In genomic region chr15:71250936-71251468, GRCh38 we compare ENCODE assay signal across 23 cellular contexts.
DNase-seq lines count a peak whose midpoint lies in the region; ATAC-seq, FAIRE-seq and TF ChIP-seq lines count a peak whose summit lies in the region.
"Had no signal": no experiment of that assay in that cellular context is flagged by ENCODE, and none has a peak within 500 bp of the region (broad histone marks: within the 10 kb centered on the region; RNA-seq: fewer than 3 reads in every experiment).

No MANE protein-coding gene starts in this region.

- H3K79me2 ChIP-seq in keratinocyte (ENCODE audit: control insufficient read depth, insufficient read depth, low read length): peaks cover 9% of the 10 kb centered on the region

- no peak for TF ChIP-seq POLR2A in adrenal gland (IDR thresholded peaks at IDR 0.05)

- no peak overlapping the region for H3K9ac ChIP-seq in keratinocyte (ENCODE audit: control insufficient read depth, extremely low read depth, insufficient read depth, low read length)

- H3K4me3 ChIP-seq in adrenal gland (no peak overlapping the region), keratinocyte (ENCODE audit: control insufficient read depth in 2 of 3, extremely low read depth in 1 of 3, insufficient read depth in 2 of 3, low read depth in 1 of 3, low read length in 3 of 3) (no peak overlapping the region)
- H3K4me3 ChIP-seq: body of pancreas, coronary artery, K562, testis had no signal

- no peaks in the 10 kb centered on the region for H4K20me1 ChIP-seq in keratinocyte (ENCODE audit: control insufficient read depth, extremely low read depth, insufficient read depth, low read length)

- H3K9me3 Mint-ChIP-seq in Calu3 (ENCODE audit: low read depth, unreplicated experiment): no peaks in the 10 kb centered on the region
- H3K9me3 Mint-ChIP-seq in activated CD8-positive, alpha-beta memory T cell treated with anti-CD3 and anti-CD28 coated beads, Interleukin-2, amount 10 ng/mL, durations not matched to agents 7 days and 5 days (ENCODE audit: low read depth): no peaks in the 10 kb centered on the region
- H3K9me3 Mint-ChIP-seq: activated naive CD8-positive, alpha-beta T cell treated with anti-CD3 and anti-CD28 coated beads for 36 hours; stimulated activated memory B cell treated with anti-CD40 and anti-IgM and Interleukin-4, amounts not matched to agents 10 μg/mL and 1 μg/mL and 100 μg/mL, for 72 hours had no signal

- intact Hi-C loops in Calu3 (cut with micrococcal nuclease; ENCODE audit: unreplicated experiment) (loop anchor here (2.0 kb wide), 1 partner anchor 28 kb away; no protein-coding TSS in a partner anchor), adrenal gland (cut with DNase I) (no loop called here)

- CTCF ChIA-PET in Calu3 (lab: Charles Lee): interaction anchor here (1.1 to 1.4 kb wide), 2 partner anchors 9 to 87 kb away, joined by 3 to 4 read pairs; no protein-coding TSS in a partner anchor
- CTCF ChIA-PET in activated CD8-positive, alpha-beta memory T cell treated with anti-CD3 and anti-CD28 coated beads, Interleukin-2, amount 10 ng/mL, durations not matched to agents 7 days and 5 days (lab: Charles Lee): no interaction called here

- H3K36me3 Mint-ChIP-seq in Calu3 (ENCODE audit: insufficient read depth, unreplicated experiment): no peaks in the 10 kb centered on the region
- H3K36me3 Mint-ChIP-seq in activated CD8-positive, alpha-beta memory T cell treated with anti-CD3 and anti-CD28 coated beads, Interleukin-2, amount 10 ng/mL, durations not matched to agents 7 days and 5 days: no peaks in the 10 kb centered on the region
- H3K36me3 Mint-ChIP-seq: activated naive CD8-positive, alpha-beta T cell treated with anti-CD3 and anti-CD28 coated beads for 36 hours; CD8-positive, alpha-beta memory T cell; naive B cell; stimulated activated memory B cell treated with anti-CD40 and anti-IgM and Interleukin-4, amounts not matched to agents 10 μg/mL and 1 μg/mL and 100 μg/mL, for 72 hours had no signal

- BruUV-seq in Calu3 (replicated peaks; lab: Mats Ljungman, UMichigan): no TSS peak

- no peak for DNase-seq in Calu3
- no peak for DNase-seq in adrenal gland
- no peak for DNase-seq in keratinocyte (ENCODE audit: low read depth, low spot score)
- no peak for DNase-seq in activated CD8-positive, alpha-beta memory T cell treated with anti-CD3 and anti-CD28 coated beads, Interleukin-2, amount 10 ng/mL, durations not matched to agents 7 days and 5 days
- DNase-seq in stimulated activated CD4-positive, alpha-beta T cell treated with anti-CD3 and anti-CD28 coated beads, Interleukin-1b, Interleukin-23, amount 100 ng/mL, for 48 hours: no peak
- DNase-seq: activated naive CD8-positive, alpha-beta T cell treated with anti-CD3 and anti-CD28 coated beads for 36 hours; body of pancreas; CD8-positive, alpha-beta memory T cell; DMS79; hypothalamus; islet precursor cell; MM.1S; naive B cell; NCI-H187; NCI-H345 had no signal

- no peak overlapping the region for H3K4me3 Mint-ChIP-seq in Calu3 (ENCODE audit: low read depth, unreplicated experiment)
- no peak overlapping the region for H3K4me3 Mint-ChIP-seq in activated CD8-positive, alpha-beta memory T cell treated with anti-CD3 and anti-CD28 coated beads, Interleukin-2, amount 10 ng/mL, durations not matched to agents 7 days and 5 days
- H3K4me3 Mint-ChIP-seq: activated naive CD8-positive, alpha-beta T cell treated with anti-CD3 and anti-CD28 coated beads for 36 hours; CD8-positive, alpha-beta memory T cell; naive B cell; stimulated activated memory B cell treated with anti-CD40 and anti-IgM and Interleukin-4, amounts not matched to agents 10 μg/mL and 1 μg/mL and 100 μg/mL, for 72 hours had no signal

- TF ChIP-seq CTCF in 22Rv1 (IDR thresholded peaks at IDR 0.05) (no peak), Calu3 (IDR thresholded peaks at IDR 0.05; ENCODE audit: unreplicated experiment) (no peak), adrenal gland (IDR thresholded peaks at IDR 0.05) (no peak), keratinocyte (optimal IDR thresholded peaks at IDR 0.05 in 1 of 3, IDR thresholded peaks at IDR 0.05 in 1 of 3, conservative IDR thresholded peaks at IDR 0.05 in 1 of 3; ENCODE audit: extremely low read depth in 1 of 3, insufficient read depth in 2 of 3, low read length in 3 of 3) (no peak)

- dilution Hi-C loops in keratinocyte (cut with MboI; ENCODE audit: extremely low pct_ligation_motif_present, low sequenced_read_pairs): no loop called here

- peak overlapping the region; percentile 90 for H3K27ac ChIP-seq in 22Rv1
- H3K27ac ChIP-seq in adrenal gland: peak overlapping the region in 4 of 5 donors; percentile 42 to 79 (median 58)
- peak overlapping the region; percentile 75 for H3K27ac ChIP-seq in keratinocyte (ENCODE audit: control insufficient read depth, insufficient read depth, low read length)
- H3K27ac ChIP-seq: coronary artery had no signal

- no peaks in the 10 kb centered on the region for H3K27me3 ChIP-seq in adrenal gland
- no peaks in the 10 kb centered on the region for H3K27me3 ChIP-seq in keratinocyte (ENCODE audit: control insufficient read depth, extremely low read depth, insufficient read depth, low read length)
- H3K27me3 ChIP-seq: body of pancreas, testis had no signal

- H3K4me1 ChIP-seq in adrenal gland (replicated peaks in 1 of 2): peaks cover 0 to 30% of the 10 kb centered on the region in 2 donors
- peaks cover 20% of the 10 kb centered on the region for H3K4me1 ChIP-seq in keratinocyte (ENCODE audit: control insufficient read depth, extremely low read depth, insufficient read depth, low read length)

- peaks cover 36% of the 10 kb centered on the region for H3K4me1 Mint-ChIP-seq in Calu3 (ENCODE audit: low read depth, unreplicated experiment)
- H3K4me1 Mint-ChIP-seq in activated CD8-positive, alpha-beta memory T cell treated with anti-CD3 and anti-CD28 coated beads, Interleukin-2, amount 10 ng/mL, durations not matched to agents 7 days and 5 days: no peaks in the 10 kb centered on the region
- H3K4me1 Mint-ChIP-seq: activated naive CD8-positive, alpha-beta T cell treated with anti-CD3 and anti-CD28 coated beads for 36 hours; CD8-positive, alpha-beta memory T cell; naive B cell; stimulated activated memory B cell treated with anti-CD40 and anti-IgM and Interleukin-4, amounts not matched to agents 10 μg/mL and 1 μg/mL and 100 μg/mL, for 72 hours had no signal

- FAIRE-seq in keratinocyte (lab: Jason Lieb, UNC): no peak
- FAIRE-seq: GM12891, K562, TTC549 had no signal

- no peak overlapping the region for H2AFZ ChIP-seq in keratinocyte (ENCODE audit: control insufficient read depth, low read length)

- H3K36me3 ChIP-seq in adrenal gland (replicated peaks in 1 of 2) (no peaks in the 10 kb centered on the region), keratinocyte (ENCODE audit: control insufficient read depth in 2 of 2, extremely low read depth in 1 of 2, insufficient read depth in 2 of 2, low read length in 2 of 2) (peaks cover 15 to 32% of the 10 kb centered on the region in 2 experiments)

- H3K27me3 Mint-ChIP-seq in Calu3 (ENCODE audit: unreplicated experiment): no peaks in the 10 kb centered on the region
- H3K27me3 Mint-ChIP-seq in activated CD8-positive, alpha-beta memory T cell treated with anti-CD3 and anti-CD28 coated beads, Interleukin-2, amount 10 ng/mL, durations not matched to agents 7 days and 5 days: no peaks in the 10 kb centered on the region
- H3K27me3 Mint-ChIP-seq: activated naive CD8-positive, alpha-beta T cell treated with anti-CD3 and anti-CD28 coated beads for 36 hours; stimulated activated memory B cell treated with anti-CD40 and anti-IgM and Interleukin-4, amounts not matched to agents 10 μg/mL and 1 μg/mL and 100 μg/mL, for 72 hours had no signal

- 63 to 80% (median 72%) methylated on average over 2 of the region's 2 CpGs for WGBS in adrenal gland, 4 donors

- no peaks in the 10 kb centered on the region for H3K9me3 ChIP-seq in adrenal gland (replicated peaks in 1 of 3)
- H3K9me3 ChIP-seq in keratinocyte (ENCODE audit: control insufficient read depth, low read depth, low read length): no peaks in the 10 kb centered on the region
- H3K9me3 ChIP-seq: body of pancreas, testis had no signal

- no peaks in the 10 kb centered on the region for H3K9me1 ChIP-seq in keratinocyte (ENCODE audit: control insufficient read depth, extremely low read depth, insufficient read depth, low read length)

- ATAC-seq in activated CD8-positive, alpha-beta memory T cell treated with anti-CD3 and anti-CD28 coated beads, Interleukin-2, amount 10 ng/mL, durations not matched to agents 7 days and 5 days: no peak
- no peak for ATAC-seq in HG03469 (IDR thresholded peaks at IDR 0.05; ENCODE audit: unreplicated experiment)
- ATAC-seq: K562; stimulated activated memory B cell treated with anti-CD40 and anti-IgM and Interleukin-4, amounts not matched to agents 10 μg/mL and 1 μg/mL and 100 μg/mL, for 72 hours had no signal

- peak overlapping the region; percentile 39 for H3K4me2 ChIP-seq in keratinocyte (ENCODE audit: control insufficient read depth, extremely low read depth, insufficient read depth, low read depth, low read length)

- H3K27ac Mint-ChIP-seq in Calu3 (ENCODE audit: unreplicated experiment): peak overlapping the region; percentile 34
- H3K27ac Mint-ChIP-seq in activated CD8-positive, alpha-beta memory T cell treated with anti-CD3 and anti-CD28 coated beads, Interleukin-2, amount 10 ng/mL, durations not matched to agents 7 days and 5 days: no peak overlapping the region
- H3K27ac Mint-ChIP-seq: activated naive CD8-positive, alpha-beta T cell treated with anti-CD3 and anti-CD28 coated beads for 36 hours; CD8-positive, alpha-beta memory T cell; naive B cell; stimulated activated memory B cell treated with anti-CD40 and anti-IgM and Interleukin-4, amounts not matched to agents 10 μg/mL and 1 μg/mL and 100 μg/mL, for 72 hours had no signal
